ENCODE assay signal across 34 cellular contexts in the genomic region with DNA sequence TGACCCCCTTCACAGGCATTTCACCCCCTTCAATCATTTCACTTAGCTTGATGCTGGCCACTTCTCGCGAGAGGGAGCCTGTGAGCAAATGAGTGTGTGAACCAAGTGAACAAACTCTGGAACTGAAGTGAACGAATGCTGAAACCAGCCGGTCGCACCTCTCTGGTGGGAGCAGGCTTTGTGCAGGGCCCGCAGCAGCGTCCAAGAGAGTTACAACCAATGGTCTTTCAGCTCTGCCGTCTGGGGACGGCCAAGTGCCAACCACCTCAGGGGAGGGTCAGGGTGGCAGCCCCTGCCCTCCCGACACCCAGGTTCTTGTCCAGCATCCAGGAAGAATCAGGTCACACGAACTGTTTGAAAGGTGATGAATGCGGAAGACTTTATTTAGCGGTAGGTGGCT.
"Had no signal": no experiment of that assay in that cellular context is flagged by ENCODE, and none has a peak within 500 bp of the region (broad histone marks: within the 10 kb centered on the region; RNA-seq: fewer than 3 reads in every experiment).

No MANE protein-coding gene starts in this region.

- DNase-seq: activated CD4-positive, alpha-beta memory T cell treated with anti-CD3 and anti-CD28 coated beads for 36 hours; activated CD4-positive, alpha-beta T cell treated with anti-CD3 and anti-CD28 coated beads for 36 hours; activated CD4-positive, alpha-beta T cell treated with anti-CD3 and anti-CD28 coated beads, Interleukin-2, amount 10 ng/mL, durations not matched to agents 24 days and 14 days; activated CD4-positive, CD25-positive, alpha-beta regulatory T cell; activated CD4-positive, CD25-positive, alpha-beta regulatory T cell treated with anti-CD3 and anti-CD28 coated beads, Interleukin-2, amount 50 U/mL, for 72 hours; activated CD8-positive, alpha-beta memory T cell treated with anti-CD3 and anti-CD28 coated beads, Interleukin-2, amount 10 ng/mL, durations not matched to agents 7 days and 5 days; activated CD8-positive, alpha-beta memory T cell treated with anti-CD3 and anti-CD28 coated beads, Interleukin-2, amount 50 U/mL, for 4 hours; activated CD8-positive, alpha-beta T cell treated with anti-CD3 and anti-CD28 coated beads, Interleukin-2, amount 10 ng/mL, durations not matched to agents 7 days and 5 days; activated effector memory CD4-positive, alpha-beta T cell treated with anti-CD3 and anti-CD28 coated beads, Interleukin-2, amount 50 U/mL, for 16 hours; activated naive CD4-positive, alpha-beta T cell treated with anti-CD3 and anti-CD28 coated beads for 36 hours; activated naive CD8-positive, alpha-beta T cell treated with anti-CD3 and anti-CD28 coated beads for 36 hours; activated naive CD8-positive, alpha-beta T cell treated with anti-CD3 and anti-CD28 coated beads, Interleukin-2, amount 50 U/mL, for 24 hours; activated T-cell treated with anti-CD3 and anti-CD28 coated beads, Interleukin-2, amount 50 U/mL, for 1 hour; activated T-cell treated with anti-CD3 and anti-CD28 coated beads, Interleukin-2, amount 50 U/mL, for 48 hours; adrenal gland; amygdala; aorta; body of pancreas; caudate nucleus; cortex of kidney; dermis blood vessel endothelial cell; effector CD4-positive, alpha-beta T cell; effector memory CD8-positive, alpha-beta T cell; esophagus squamous epithelium; foreskin melanocyte; heart right ventricle; T-helper 17 cell had no signal

- H3K4me1 Mint-ChIP-seq: activated CD4-positive, alpha-beta T cell treated with anti-CD3 and anti-CD28 coated beads for 36 hours; activated CD4-positive, alpha-beta T cell treated with anti-CD3 and anti-CD28 coated beads, Interleukin-2, amount 10 ng/mL, durations not matched to agents 24 days and 14 days; activated CD8-positive, alpha-beta memory T cell treated with anti-CD3 and anti-CD28 coated beads, Interleukin-2, amount 10 ng/mL, durations not matched to agents 7 days and 5 days; activated naive CD4-positive, alpha-beta T cell treated with anti-CD3 and anti-CD28 coated beads, Interleukin-2, amount 50 U/mL, for 24 hours; activated naive CD8-positive, alpha-beta T cell treated with anti-CD3 and anti-CD28 coated beads for 36 hours; activated naive CD8-positive, alpha-beta T cell treated with anti-CD3 and anti-CD28 coated beads, Interleukin-2, amount 50 U/mL, for 24 hours; T-helper 17 cell had no signal

- H3K4me1 ChIP-seq: adrenal gland, body of pancreas, esophagus squamous epithelium, gastroesophageal sphincter, heart right ventricle had no signal

- H3K27me3 Mint-ChIP-seq: activated CD4-positive, alpha-beta memory T cell treated with anti-CD3 and anti-CD28 coated beads for 36 hours; activated CD4-positive, alpha-beta T cell treated with anti-CD3 and anti-CD28 coated beads for 36 hours; activated CD4-positive, alpha-beta T cell treated with anti-CD3 and anti-CD28 coated beads, Interleukin-2, amount 10 ng/mL, durations not matched to agents 24 days and 14 days; activated CD8-positive, alpha-beta memory T cell treated with anti-CD3 and anti-CD28 coated beads, Interleukin-2, amount 10 ng/mL, durations not matched to agents 7 days and 5 days; activated naive CD4-positive, alpha-beta T cell treated with anti-CD3 and anti-CD28 coated beads, Interleukin-2, amount 50 U/mL, for 24 hours; activated naive CD8-positive, alpha-beta T cell treated with anti-CD3 and anti-CD28 coated beads for 36 hours; activated naive CD8-positive, alpha-beta T cell treated with anti-CD3 and anti-CD28 coated beads, Interleukin-2, amount 50 U/mL, for 24 hours; effector memory CD8-positive, alpha-beta T cell; T-helper 17 cell had no signal

- H3K27ac Mint-ChIP-seq: activated CD4-positive, alpha-beta memory T cell treated with anti-CD3 and anti-CD28 coated beads for 36 hours; activated CD4-positive, alpha-beta T cell treated with anti-CD3 and anti-CD28 coated beads for 36 hours; activated CD4-positive, alpha-beta T cell treated with anti-CD3 and anti-CD28 coated beads, Interleukin-2, amount 10 ng/mL, durations not matched to agents 24 days and 14 days; activated CD8-positive, alpha-beta memory T cell treated with anti-CD3 and anti-CD28 coated beads, Interleukin-2, amount 10 ng/mL, durations not matched to agents 7 days and 5 days; activated CD8-positive, alpha-beta T cell treated with anti-CD3 and anti-CD28 coated beads, Interleukin-2, amount 10 ng/mL, durations not matched to agents 7 days and 5 days; activated naive CD4-positive, alpha-beta T cell treated with anti-CD3 and anti-CD28 coated beads for 36 hours; activated naive CD4-positive, alpha-beta T cell treated with anti-CD3 and anti-CD28 coated beads, Interleukin-2, amount 50 U/mL, for 24 hours; activated naive CD8-positive, alpha-beta T cell treated with anti-CD3 and anti-CD28 coated beads for 36 hours; activated naive CD8-positive, alpha-beta T cell treated with anti-CD3 and anti-CD28 coated beads, Interleukin-2, amount 50 U/mL, for 24 hours; activated T-helper 1 cell treated with anti-CD3 and anti-CD28 coated beads, Interleukin-12 subunit alpha, Interleukin-12 subunit beta, Interleukin-2, Interleukin-4 antibody, amounts not matched to agents 30 ng/mL and 10 ng/mL and 1 ng/mL, durations not matched to agents 14 hours and 24 hours and 36 hours; activated T-helper 2 cell treated with anti-CD3 and anti-CD28 coated beads, Interferon-gamma antibody, Interleukin-2, Interleukin-4, amounts not matched to agents 10 μg/mL and 5 μg/mL and 100 μg/mL, durations not matched to agents 14 hours and 24 hours and 36 hours; effector memory CD8-positive, alpha-beta T cell; T-helper 17 cell had no signal

- FAIRE-seq: colon, endometrium had no signal

- H3K27me3 ChIP-seq: adrenal gland, body of pancreas, esophagus squamous epithelium, gastroesophageal sphincter, heart right ventricle had no signal

- H3K36me3 Mint-ChIP-seq: activated CD4-positive, alpha-beta memory T cell treated with anti-CD3 and anti-CD28 coated beads for 36 hours; activated CD8-positive, alpha-beta memory T cell treated with anti-CD3 and anti-CD28 coated beads, Interleukin-2, amount 10 ng/mL, durations not matched to agents 7 days and 5 days; activated naive CD4-positive, alpha-beta T cell treated with anti-CD3 and anti-CD28 coated beads, Interleukin-2, amount 50 U/mL, for 24 hours; activated naive CD8-positive, alpha-beta T cell treated with anti-CD3 and anti-CD28 coated beads for 36 hours had no signal

- H3K4me3 Mint-ChIP-seq: activated CD4-positive, alpha-beta memory T cell treated with anti-CD3 and anti-CD28 coated beads for 36 hours; activated CD4-positive, alpha-beta T cell treated with anti-CD3 and anti-CD28 coated beads for 36 hours; activated CD4-positive, alpha-beta T cell treated with anti-CD3 and anti-CD28 coated beads, Interleukin-2, amount 10 ng/mL, durations not matched to agents 24 days and 14 days; activated CD8-positive, alpha-beta memory T cell treated with anti-CD3 and anti-CD28 coated beads, Interleukin-2, amount 10 ng/mL, durations not matched to agents 7 days and 5 days; activated CD8-positive, alpha-beta T cell treated with anti-CD3 and anti-CD28 coated beads, Interleukin-2, amount 10 ng/mL, durations not matched to agents 7 days and 5 days; activated naive CD4-positive, alpha-beta T cell treated with anti-CD3 and anti-CD28 coated beads for 36 hours; activated naive CD4-positive, alpha-beta T cell treated with anti-CD3 and anti-CD28 coated beads, Interleukin-2, amount 50 U/mL, for 24 hours; activated naive CD8-positive, alpha-beta T cell treated with anti-CD3 and anti-CD28 coated beads for 36 hours; activated naive CD8-positive, alpha-beta T cell treated with anti-CD3 and anti-CD28 coated beads, Interleukin-2, amount 50 U/mL, for 24 hours; activated T-helper 1 cell treated with anti-CD3 and anti-CD28 coated beads, Interleukin-12 subunit alpha, Interleukin-12 subunit beta, Interleukin-2, Interleukin-4 antibody, amounts not matched to agents 30 ng/mL and 10 ng/mL and 1 ng/mL, durations not matched to agents 14 hours and 24 hours and 36 hours; effector memory CD8-positive, alpha-beta T cell; T-helper 17 cell had no signal

- H3K27ac ChIP-seq: adrenal gland, body of pancreas, epithelial cell of prostate, esophagus squamous epithelium, gastroesophageal sphincter, heart right ventricle had no signal

- H3K9me3 ChIP-seq: adrenal gland, body of pancreas, esophagus squamous epithelium, gastroesophageal sphincter, heart right ventricle had no signal

- H3K9me3 Mint-ChIP-seq: activated naive CD4-positive, alpha-beta T cell treated with anti-CD3 and anti-CD28 coated beads, Interleukin-2, amount 50 U/mL, for 24 hours; activated naive CD8-positive, alpha-beta T cell treated with anti-CD3 and anti-CD28 coated beads, Interleukin-2, amount 50 U/mL, for 24 hours; activated T-helper 1 cell treated with anti-CD3 and anti-CD28 coated beads, Interleukin-12 subunit alpha, Interleukin-12 subunit beta, Interleukin-2, Interleukin-4 antibody, amounts not matched to agents 30 ng/mL and 10 ng/mL and 1 ng/mL, durations not matched to agents 14 hours and 24 hours and 36 hours had no signal

- H3K4me3 ChIP-seq: adrenal gland, body of pancreas, esophagus squamous epithelium, gastroesophageal sphincter, heart right ventricle had no signal

- H3K36me3 ChIP-seq: adrenal gland, esophagus squamous epithelium, gastroesophageal sphincter, heart right ventricle had no signal

- ATAC-seq: activated CD4-positive, alpha-beta T cell treated with anti-CD3 and anti-CD28 coated beads for 36 hours; activated CD8-positive, alpha-beta memory T cell treated with anti-CD3 and anti-CD28 coated beads, Interleukin-2, amount 10 ng/mL, durations not matched to agents 7 days and 5 days; activated CD8-positive, alpha-beta T cell treated with anti-CD3 and anti-CD28 coated beads, Interleukin-2, amount 10 ng/mL, durations not matched to agents 7 days and 5 days; activated naive CD8-positive, alpha-beta T cell treated with anti-CD3 and anti-CD28 coated beads, Interleukin-2, amount 50 U/mL, for 24 hours; body of pancreas; effector memory CD8-positive, alpha-beta T cell; gastroesophageal sphincter; heart right ventricle; T-helper 17 cell had no signal
